Comparison of ENCODE assay signal across 11 cellular contexts in genomic region chr21:33254766-33255165, GRCh38.
"Had no signal": no experiment of that assay in that cellular context is flagged by ENCODE, and none has a peak within 500 bp of the region (broad histone marks: within the 10 kb centered on the region; RNA-seq: fewer than 3 reads in every experiment).

No MANE protein-coding gene starts in this region.

- H3K27ac ChIP-seq: coronary artery, heart left ventricle had no signal

- DNase-seq: activated CD4-positive, alpha-beta memory T cell treated with anti-CD3 and anti-CD28 coated beads for 36 hours; activated effector memory CD4-positive, alpha-beta T cell treated with Interleukin-2 at 50 U/mL for 16 hours; effector CD4-positive, alpha-beta T cell; heart left ventricle; nephron progenitor cell; spleen; stimulated activated CD4-positive, alpha-beta T cell treated with anti-CD3 and anti-CD28 coated beads, Interleukin-1b, Interleukin-23, amount 100 ng/mL, for 48 hours; stimulated activated naive B cell treated with anti-CD40 and anti-IgM and Interleukin-4, amounts not matched to agents 10 μg/mL and 1 μg/mL and 100 μg/mL, for 72 hours had no signal

- H3K4me3 ChIP-seq: coronary artery, heart left ventricle, spleen had no signal

- ATAC-seq: heart left ventricle, sciatic nerve had no signal

- H3K4me3 Mint-ChIP-seq: activated CD4-positive, alpha-beta memory T cell treated with anti-CD3 and anti-CD28 coated beads for 36 hours; nephron progenitor cell; stimulated activated naive B cell treated with anti-CD40 and anti-IgM and Interleukin-4, amounts not matched to agents 10 μg/mL and 1 μg/mL and 100 μg/mL, for 72 hours; type B pancreatic cell had no signal

- H3K4me1 Mint-ChIP-seq: nephron progenitor cell had no signal

- H3K27me3 Mint-ChIP-seq: activated CD4-positive, alpha-beta memory T cell treated with anti-CD3 and anti-CD28 coated beads for 36 hours; stimulated activated naive B cell treated with anti-CD40 and anti-IgM and Interleukin-4, amounts not matched to agents 10 μg/mL and 1 μg/mL and 100 μg/mL, for 72 hours; type B pancreatic cell had no signal

- H3K27ac Mint-ChIP-seq: nephron progenitor cell, type B pancreatic cell had no signal

- H3K27me3 ChIP-seq: heart left ventricle, spleen had no signal
